In genomic region chr5:10635257-10635860, GRCh38 we compare ENCODE assay signal across 8 cellular contexts.
DNase-seq lines count a peak whose midpoint lies in the region; ATAC-seq and TF ChIP-seq lines count a peak whose summit lies in the region.

No MANE protein-coding gene starts in this region.

- H3K27ac ChIP-seq in DOHH2 (ENCODE audit: low read depth, low read length), result peak overlapping the region; percentile 55

- peaks cover 62% of the 10 kb centered on the region for H3K4me1 ChIP-seq in DOHH2 (ENCODE audit: control insufficient read depth, low read length)

- no peaks in the 10 kb centered on the region for H4K20me1 ChIP-seq in DOHH2 (ENCODE audit: control insufficient read depth, insufficient read depth, low read depth, low read length)

- no peaks in the 10 kb centered on the region for H3K36me3 ChIP-seq in DOHH2 (ENCODE audit: control insufficient read depth, low read length)

- peaks cover 37% of the 10 kb centered on the region for H3F3A ChIP-seq in DOHH2 (ENCODE audit: control insufficient read depth, insufficient read depth)

- no peaks in the 10 kb centered on the region for H3K27me3 ChIP-seq in DOHH2 (ENCODE audit: control insufficient read depth, low read length)

- intact Hi-C loops in activated CD4-positive, alpha-beta memory T cell treated with anti-CD3 and anti-CD28 coated beads for 36 hours (cut with micrococcal nuclease), result loop anchor here (1.0 to 2.0 kb wide), 3 partner anchors 39 to 283 kb away; partner anchors contain the start of gene MARCHF6

- H3K27me3 Mint-ChIP-seq in activated CD4-positive, alpha-beta memory T cell treated with anti-CD3 and anti-CD28 coated beads for 36 hours, result no peaks in the 10 kb centered on the region
- peaks cover 0 to 26% (median 6%) of the 10 kb centered on the region in 3 donors for H3K27me3 Mint-ChIP-seq in immature natural killer cell (ENCODE audit: low read depth in 3 of 3)
- H3K27me3 Mint-ChIP-seq in stimulated activated naive CD8-positive, alpha-beta T cell treated with anti-CD3 and anti-CD28 coated beads, Interleukin-15, Interleukin-2, amounts not matched to agents 100 ng/mL and 50 ng/mL, for 24 hours, result no peaks in the 10 kb centered on the region

- H3K9me3 ChIP-seq in DOHH2 (ENCODE audit: control insufficient read depth, insufficient read depth, low read length), result peaks cover 6% of the 10 kb centered on the region; the same call in 1 of the 2 replicates

- peaks cover 62% of the 10 kb centered on the region for H3K4me1 Mint-ChIP-seq in activated CD4-positive, alpha-beta memory T cell treated with anti-CD3 and anti-CD28 coated beads for 36 hours (ENCODE audit: low read depth)
- peaks cover 26 to 38% of the 10 kb centered on the region in 2 donors for H3K4me1 Mint-ChIP-seq in immature natural killer cell
- H3K4me1 Mint-ChIP-seq in stimulated activated naive CD8-positive, alpha-beta T cell treated with anti-CD3 and anti-CD28 coated beads, Interleukin-15, Interleukin-2, amounts not matched to agents 100 ng/mL and 50 ng/mL, for 24 hours (ENCODE audit: low read depth), result peaks cover 75% of the 10 kb centered on the region

- peak; percentile 66 for ATAC-seq in GM21528 (IDR thresholded peaks at IDR 0.05; ENCODE audit: low FRiP score, unreplicated experiment)

- peak overlapping the region; percentile 82 for H3K4me2 ChIP-seq in DOHH2 (ENCODE audit: low read length)

- peak overlapping the region; percentile 43 for H3K4me3 ChIP-seq in DOHH2 (ENCODE audit: low read length)

- no peak for TF ChIP-seq CTCF in DOHH2 (IDR thresholded peaks at IDR 0.05; ENCODE audit: low read depth, low read length, poor library complexity, severe bottlenecking)

- no peaks in the 10 kb centered on the region for H3K79me2 ChIP-seq in DOHH2 (ENCODE audit: control insufficient read depth, low read length)

- DNase-seq in HS-5 (ENCODE audit: low read depth) (peak; percentile 56), immature natural killer cell (peak in 1 of 3 donors; percentile 21), DMS53 (lab: John Stamatoyannopoulos, UW) (no peak), NCI-H1105 (lab: John Stamatoyannopoulos, UW) (no peak)
- peak; percentile 93 for DNase-seq in activated CD4-positive, alpha-beta memory T cell treated with anti-CD3 and anti-CD28 coated beads for 36 hours

- CTCF ChIA-PET in activated CD4-positive, alpha-beta memory T cell treated with anti-CD3 and anti-CD28 coated beads for 36 hours (lab: Charles Lee), result interaction anchor here (1.0 to 1.8 kb wide), 6 partner anchors 45 to 280 kb away, joined by 3 to 6 read pairs (median 4); no protein-coding TSS in a partner anchor

- POLR2A ChIA-PET in activated CD4-positive, alpha-beta memory T cell treated with anti-CD3 and anti-CD28 coated beads for 36 hours (lab: Charles Lee), result interaction anchor here (0.6 to 1.8 kb wide), 4 partner anchors 58 to 282 kb away, joined by 3 to 7 read pairs (median 3); partner anchors contain the start of gene MARCHF6

- H3K4me3 Mint-ChIP-seq in activated CD4-positive, alpha-beta memory T cell treated with anti-CD3 and anti-CD28 coated beads for 36 hours, result peak overlapping the region; percentile 77
- peak overlapping the region in 1 of 5 donors; percentile 71 for H3K4me3 Mint-ChIP-seq in immature natural killer cell
- peak overlapping the region; percentile 79 for H3K4me3 Mint-ChIP-seq in stimulated activated naive CD8-positive, alpha-beta T cell treated with anti-CD3 and anti-CD28 coated beads, Interleukin-15, Interleukin-2, amounts not matched to agents 100 ng/mL and 50 ng/mL, for 24 hours

- peaks cover 12% of the 10 kb centered on the region for H3K9me3 Mint-ChIP-seq in activated CD4-positive, alpha-beta memory T cell treated with anti-CD3 and anti-CD28 coated beads for 36 hours
- peaks cover 0 to 13% (median 0%) of the 10 kb centered on the region in 6 donors for H3K9me3 Mint-ChIP-seq in immature natural killer cell
- H3K9me3 Mint-ChIP-seq in stimulated activated naive CD8-positive, alpha-beta T cell treated with anti-CD3 and anti-CD28 coated beads, Interleukin-15, Interleukin-2, amounts not matched to agents 100 ng/mL and 50 ng/mL, for 24 hours, result peaks cover 6% of the 10 kb centered on the region

- peak overlapping the region; percentile 98 for H3K27ac Mint-ChIP-seq in activated CD4-positive, alpha-beta memory T cell treated with anti-CD3 and anti-CD28 coated beads for 36 hours
- peak overlapping the region in 5 of 6 donors; percentile 61 to 90 (median 80) for H3K27ac Mint-ChIP-seq in immature natural killer cell
- H3K27ac Mint-ChIP-seq in stimulated activated naive CD8-positive, alpha-beta T cell treated with anti-CD3 and anti-CD28 coated beads, Interleukin-15, Interleukin-2, amounts not matched to agents 100 ng/mL and 50 ng/mL, for 24 hours, result peak overlapping the region; percentile 99

- H3K36me3 Mint-ChIP-seq in activated CD4-positive, alpha-beta memory T cell treated with anti-CD3 and anti-CD28 coated beads for 36 hours, result peaks cover 17% of the 10 kb centered on the region
- H3K36me3 Mint-ChIP-seq in immature natural killer cell, result peaks cover 0 to 5% (median 4%) of the 10 kb centered on the region in 3 donors
- H3K36me3 Mint-ChIP-seq in stimulated activated naive CD8-positive, alpha-beta T cell treated with anti-CD3 and anti-CD28 coated beads, Interleukin-15, Interleukin-2, amounts not matched to agents 100 ng/mL and 50 ng/mL, for 24 hours (ENCODE audit: low read depth), result peaks cover 26% of the 10 kb centered on the region

- H3K9me2 ChIP-seq in DOHH2 (replicated peaks; ENCODE audit: control insufficient read depth, low read length), result no peaks in the 10 kb centered on the region

Comparison
In these comparisons a context has a peak if more than half of its experiments do, and no peak if none do; other contexts are left out.
1. DNase-seq: peak in HS-5 (single experiment) and activated CD4-positive, alpha-beta memory T cell treated with anti-CD3 and anti-CD28 coated beads for 36 hours (single experiment); none in DMS53 (single experiment) and NCI-H1105 (single experiment).
2. Peak in every context shown above with its lines, with median percentiles within 50 percentile points of each other: H3K27ac Mint-ChIP-seq.